Comparison of ENCODE assay signal across 1 cellular context in genomic region chr2:230902180-230902899, GRCh38.
TF ChIP-seq lines count a peak whose summit lies in the region.

No MANE protein-coding gene starts in this region.

TF ChIP-seq in endothelial cell of umbilical vein, 7 proteins besides CTCF, POLR2A, EP300 and RAD21:
- TF ChIP-seq MYC (IDR thresholded peaks at IDR 0.05; ENCODE audit: low read depth, low read length) (no peak), MAX (IDR thresholded peaks at IDR 0.05; ENCODE audit: insufficient read depth, insufficient read length) (no peak), POLR2AphosphoS5 (IDR thresholded peaks at IDR 0.05; ENCODE audit: insufficient read depth, low read depth, low read length) (no peak), FOS (IDR thresholded peaks at IDR 0.05; ENCODE audit: borderline replicate concordance, insufficient read depth, low read length) (no peak), GATA2 (IDR thresholded peaks at IDR 0.05; ENCODE audit: insufficient read depth, insufficient read length, low read depth, low read length) (no peak), EZH2 (IDR thresholded peaks at IDR 0.05; ENCODE audit: borderline replicate concordance, low read depth, low read length, severe bottlenecking) (no peak), JUN (IDR thresholded peaks at IDR 0.05; ENCODE audit: borderline replicate concordance, insufficient read depth, insufficient read length, low read depth) (no peak)
